ENCODE assay signal across 8 cellular contexts in genomic region chr9:7234144-7234543, GRCh38.
DNase-seq lines count a peak whose midpoint lies in the region; ATAC-seq and TF ChIP-seq lines count a peak whose summit lies in the region.

No MANE protein-coding gene starts in this region.

- no peaks in the 10 kb centered on the region for H3K36me3 ChIP-seq in heart right ventricle
- no peaks in the 10 kb centered on the region for H3K36me3 ChIP-seq in WERI-Rb-1

- TF ChIP-seq CTCF in heart right ventricle (IDR thresholded peaks at IDR 0.05) = peak in 7 of 9 donors; percentile 35 to 57 (median 44)
- TF ChIP-seq CTCF in WERI-Rb-1 (IDR thresholded peaks at IDR 0.05; ENCODE audit: low read depth, low read length) = peak; percentile 42

- DNase-seq in heart right ventricle (no peak), cardiac septum (ENCODE audit: low spot score) (no peak), WERI-Rb-1 (peak; percentile 32), iPS-NIHi7 (ENCODE audit: extremely low spot score) (peak; percentile 73), activated gamma-delta T cell treated with Interleukin-2 at 50 U/mL for 16 hours (no peak)

- no peaks in the 10 kb centered on the region for H3K4me1 ChIP-seq in heart right ventricle

- no peaks in the 10 kb centered on the region for H3K9me3 ChIP-seq in heart right ventricle
- H3K9me3 ChIP-seq in WERI-Rb-1 (ENCODE audit: severe bottlenecking) = no peaks in the 10 kb centered on the region

- intact Hi-C loops in heart right ventricle (cut with DNase I) (no loop called here), cardiac septum (cut with DNase I) (no loop called here)

- no peak overlapping the region for H3K4me3 ChIP-seq in heart right ventricle
- no peak overlapping the region for H3K4me3 ChIP-seq in WERI-Rb-1 (ENCODE audit: low read depth, low read length)

- 52 to 53% methylated on average over 5 of the region's 5 CpGs for WGBS in heart right ventricle, 2 donors

- ATAC-seq in heart right ventricle = no peak
- ATAC-seq in HG03159 (IDR thresholded peaks at IDR 0.05; ENCODE audit: unreplicated experiment) = peak; percentile 85
- ATAC-seq in HG02623 (IDR thresholded peaks at IDR 0.05; ENCODE audit: unreplicated experiment) = no peak
- no peak for ATAC-seq in HG03139 (IDR thresholded peaks at IDR 0.05; ENCODE audit: unreplicated experiment)

- H3K27ac ChIP-seq in heart right ventricle = no peak overlapping the region
- no peak overlapping the region for H3K27ac ChIP-seq in WERI-Rb-1

- H3K27me3 ChIP-seq in heart right ventricle = peaks cover 0 to 5% (median 0%) of the 10 kb centered on the region in 7 donors
- no peaks in the 10 kb centered on the region for H3K27me3 ChIP-seq in WERI-Rb-1 (ENCODE audit: insufficient read depth, low read depth, severe bottlenecking)

Comparison
In these comparisons a context has a peak if more than half of its experiments do, and no peak if none do; other contexts are left out.
1. DNase-seq: peak in WERI-Rb-1 (single experiment) and iPS-NIHi7 (single experiment); none in heart right ventricle (0 of 2), cardiac septum (single experiment) and activated gamma-delta T cell treated with Interleukin-2 at 50 U/mL for 16 hours (single experiment).